17 cellular contexts compared by ENCODE assay signal in genomic region chr12:123896786-123897185, GRCh38.
DNase-seq lines count a peak whose midpoint lies in the region; ATAC-seq and TF ChIP-seq lines count a peak whose summit lies in the region.
"Had no signal": no experiment of that assay in that cellular context is flagged by ENCODE, and none has a peak within 500 bp of the region (broad histone marks: within the 10 kb centered on the region; RNA-seq: fewer than 3 reads in every experiment).

No MANE protein-coding gene starts in this region.

- TF ChIP-seq POLR2A in heart left ventricle (IDR thresholded peaks at IDR 0.05) (no peak), right lobe of liver (IDR thresholded peaks at IDR 0.05) (no peak)

- H3K4me3 ChIP-seq in HEK293 (ENCODE audit: low read depth, low read length) (no peak overlapping the region), heart left ventricle (no peak overlapping the region), right lobe of liver (no peak overlapping the region)
- H3K4me3 ChIP-seq: gastrocnemius medialis, thyroid gland had no signal

- whole genome bisulfite sequencing in heart left ventricle, 4 donors, result 63 to 77% (median 71%) methylated on average over 9 of the region's 9 CpGs
- 50% methylated on average over 9 of the region's 9 CpGs for WGBS in right lobe of liver (ENCODE audit: insufficient coverage, low coverage, low lambda C conversion rate, missing lambda C conversion rate)

- no peak overlapping the region for H3K27ac ChIP-seq in HEK293 (ENCODE audit: extremely low read depth, low read depth, low read length)
- no peak overlapping the region for H3K27ac ChIP-seq in heart left ventricle
- no peak overlapping the region for H3K27ac ChIP-seq in right lobe of liver
- H3K27ac ChIP-seq: gastrocnemius medialis, thyroid gland had no signal

- POLR2A ChIA-PET in HEK293 (lab: Yijun Ruan, JAX), result no interaction called here

- peaks cover 0 to 3% (median 0%) of the 10 kb centered on the region in 3 donors for H3K27me3 Mint-ChIP-seq in CD14-positive monocyte (ENCODE audit: low read depth in 3 of 3)

- intact Hi-C loops in heart left ventricle (cut with DNase I) (no loop called here), CD14-positive monocyte (cut with micrococcal nuclease) (no loop called here), right lobe of liver (cut with DNase I) (no loop called here)

- CTCF ChIA-PET in HEK293 (lab: Yijun Ruan, JAX), result no interaction called here

- TF ChIP-seq CTCF in HEK293 (tag by site-specific recombination; IDR thresholded peaks at IDR 0.05) (no peak), heart left ventricle (IDR thresholded peaks at IDR 0.05) (no peak), CD14-positive monocyte (IDR thresholded peaks at IDR 0.05) (no peak), right lobe of liver (IDR thresholded peaks at IDR 0.05) (no peak)

- peaks cover 12% of the 10 kb centered on the region for H3K4me1 Mint-ChIP-seq in CD14-positive monocyte

- no peaks in the 10 kb centered on the region for H3K36me3 Mint-ChIP-seq in CD14-positive monocyte
- H3K36me3 Mint-ChIP-seq: stimulated activated effector memory CD8-positive, alpha-beta T cell treated with anti-CD3 and anti-CD28 coated beads, Interleukin-12 subunit alpha, Interleukin-12 subunit beta, amount 100 ng/mL, for 72 hours had no signal

- no peaks in the 10 kb centered on the region for H3K36me3 ChIP-seq in HEK293 (ENCODE audit: control insufficient read depth in 2 of 2, insufficient read depth in 1 of 2, low read length in 2 of 2)
- no peaks in the 10 kb centered on the region for H3K36me3 ChIP-seq in heart left ventricle
- H3K36me3 ChIP-seq in right lobe of liver, result no peaks in the 10 kb centered on the region
- H3K36me3 ChIP-seq: gastrocnemius medialis, thyroid gland had no signal

- H3K27ac Mint-ChIP-seq in CD14-positive monocyte, result no peak overlapping the region
- H3K27ac Mint-ChIP-seq: endodermal cell; stimulated activated effector memory CD8-positive, alpha-beta T cell treated with anti-CD3 and anti-CD28 coated beads, Interleukin-12 subunit alpha, Interleukin-12 subunit beta, amount 100 ng/mL, for 72 hours had no signal

- peaks cover 0 to 4% (median 0%) of the 10 kb centered on the region in 7 donors for H3K9me3 Mint-ChIP-seq in CD14-positive monocyte
- H3K9me3 Mint-ChIP-seq: stimulated activated effector memory CD8-positive, alpha-beta T cell treated with anti-CD3 and anti-CD28 coated beads, Interleukin-12 subunit alpha, Interleukin-12 subunit beta, amount 100 ng/mL, for 72 hours had no signal

- no peak overlapping the region for H3K4me3 Mint-ChIP-seq in CD14-positive monocyte
- H3K4me3 Mint-ChIP-seq: endodermal cell; stimulated activated effector memory CD8-positive, alpha-beta T cell treated with anti-CD3 and anti-CD28 coated beads, Interleukin-12 subunit alpha, Interleukin-12 subunit beta, amount 100 ng/mL, for 72 hours had no signal

- H3K27me3 ChIP-seq in heart left ventricle (peaks cover 0 to 30% (median 0%) of the 10 kb centered on the region in 9 donors), right lobe of liver (no peaks in the 10 kb centered on the region)
- H3K27me3 ChIP-seq: thyroid gland had no signal

- H3K9me3 ChIP-seq in HEK293 (ENCODE audit: control insufficient read depth, insufficient read depth, low read depth, low read length), result no peaks in the 10 kb centered on the region
- no peaks in the 10 kb centered on the region for H3K9me3 ChIP-seq in heart left ventricle
- H3K9me3 ChIP-seq in right lobe of liver, result no peaks in the 10 kb centered on the region
- H3K9me3 ChIP-seq: gastrocnemius medialis, thyroid gland had no signal

- H3K4me1 ChIP-seq in HEK293 (ENCODE audit: control insufficient read depth, insufficient read depth, low read length) (no peaks in the 10 kb centered on the region), heart left ventricle (no peaks in the 10 kb centered on the region), right lobe of liver (no peaks in the 10 kb centered on the region)
- H3K4me1 ChIP-seq: gastrocnemius medialis, thyroid gland had no signal

- no peak for ATAC-seq in heart left ventricle
- ATAC-seq in right lobe of liver, result no peak
- ATAC-seq: gastrocnemius medialis; left cardiac atrium; stimulated activated effector memory CD8-positive, alpha-beta T cell treated with anti-CD3 and anti-CD28 coated beads, Interleukin-12 subunit alpha, Interleukin-12 subunit beta, amount 100 ng/mL, for 72 hours had no signal

- DNase-seq in AG08395 (ENCODE audit: low spot score), result peak; percentile 27
- peak; percentile 39 for DNase-seq in amniotic stem cell (lab: John Stamatoyannopoulos, UW)
- peak; percentile 34 for DNase-seq in iris pigment epithelial cell (ENCODE audit: low read depth)
- DNase-seq in activated CD4-positive, alpha-beta T cell treated with anti-CD3 and anti-CD28 coated beads for 4 hours, result no peak
- no peak for DNase-seq in heart left ventricle
- no peak for DNase-seq in CD14-positive monocyte (ENCODE audit: low spot score)
- no peak for DNase-seq in right lobe of liver
- DNase-seq: COR-L47, endodermal cell, gastrocnemius medialis, left cardiac atrium, NCI-H187, NCI-H226, RPMI8226, thyroid gland had no signal

TF ChIP-seq in HEK293, 187 proteins besides CTCF, POLR2A, EP300 and RAD21:
- TF ChIP-seq SETDB1 (IDR thresholded peaks at IDR 0.05; ENCODE audit: insufficient read length, low read length) (peak; percentile 9), ZBTB20 (tag by site-specific recombination; IDR thresholded peaks at IDR 0.05) (0 out of 2 replicates have a peak, but pooled peaks have one; percentile 47), ZNF473 (tag by site-specific recombination; IDR thresholded peaks at IDR 0.05) (no peak)

Comparison
In these comparisons a context has a peak if more than half of its experiments do, and no peak if none do; other contexts are left out.
1. DNase-seq: peak in AG08395 (single experiment), amniotic stem cell (single experiment) and iris pigment epithelial cell (single experiment); none in activated CD4-positive, alpha-beta T cell treated with anti-CD3 and anti-CD28 coated beads for 4 hours (0 of 2), heart left ventricle (0 of 5), CD14-positive monocyte (single experiment) and right lobe of liver (0 of 3).